ENCODE assay signal across 8 cellular contexts in genomic region chr1:72281637-72282270, GRCh38. TPM values are rescaled to one million over a fixed set of nuclear protein-coding genes. Genes with fewer than 3 reads are reported as not detected.
DNase-seq lines count a peak whose midpoint lies in the region; ATAC-seq and TF ChIP-seq lines count a peak whose summit lies in the region.

No MANE protein-coding gene starts in this region.

- H3K27ac Mint-ChIP-seq in glutamatergic neuron (ENCODE audit: unreplicated experiment): peak overlapping the region; percentile 26
- peak overlapping the region in 1 of 2 donors; percentile 33 for H3K27ac Mint-ChIP-seq in effector memory CD8-positive, alpha-beta T cell

- H3K27ac ChIP-seq in SK-N-MC (no peak overlapping the region), skin epidermis (peak overlapping the region in 10 of 21 experiments; percentile 1 to 52 (median 32))

- no peaks in the 10 kb centered on the region for H3K9me3 ChIP-seq in SK-N-MC (ENCODE audit: low read depth, low read length)

- no peak for ATAC-seq in effector memory CD8-positive, alpha-beta T cell (replicated peaks)

- H3K36me3 ChIP-seq in SK-N-MC (ENCODE audit: insufficient read depth, low read length): no peaks in the 10 kb centered on the region

- no peak overlapping the region for H3K4me3 Mint-ChIP-seq in glutamatergic neuron (ENCODE audit: unreplicated experiment)
- H3K4me3 Mint-ChIP-seq in effector memory CD8-positive, alpha-beta T cell: no peak overlapping the region

- H3K27me3 Mint-ChIP-seq in glutamatergic neuron (ENCODE audit: unreplicated experiment): peaks cover 4% of the 10 kb centered on the region
- no peaks in the 10 kb centered on the region for H3K27me3 Mint-ChIP-seq in effector memory CD8-positive, alpha-beta T cell

- no peak for TF ChIP-seq CTCF in glutamatergic neuron (IDR thresholded peaks at IDR 0.05; ENCODE audit: partially characterized antibody, unreplicated experiment)

- H3K9me3 Mint-ChIP-seq in glutamatergic neuron (ENCODE audit: unreplicated experiment): peaks cover 7% of the 10 kb centered on the region
- H3K9me3 Mint-ChIP-seq in effector memory CD8-positive, alpha-beta T cell: peaks cover 0 to 7% of the 10 kb centered on the region in 2 donors

- DNase-seq in activated CD8-positive, alpha-beta memory T cell treated with anti-CD3 and anti-CD28 coated beads, Interleukin-2, amount 50 U/mL, for 48 hours: peak; percentile 55
- DNase-seq in activated CD8-positive, alpha-beta memory T cell treated with anti-CD3 and anti-CD28 coated beads, Interleukin-2, amount 50 U/mL, for 4 hours: no peak
- no peak for DNase-seq in SK-N-MC (ENCODE audit: low read depth, low spot score)
- no peak for DNase-seq in glutamatergic neuron
- DNase-seq in stimulated activated CD4-positive, alpha-beta T cell treated with anti-CD3 and anti-CD28 coated beads, Interleukin-4, amount 100 ng/mL, for 1 hour: no peak
- no peak for DNase-seq in effector memory CD8-positive, alpha-beta T cell
- DNase-seq in NCI-H2107 (lab: John Stamatoyannopoulos, UW): no peak

- no peaks in the 10 kb centered on the region for H3K4me1 Mint-ChIP-seq in glutamatergic neuron (ENCODE audit: low read depth, unreplicated experiment)
- peaks cover 7% of the 10 kb centered on the region in 2 donors for H3K4me1 Mint-ChIP-seq in effector memory CD8-positive, alpha-beta T cell (ENCODE audit: low read depth in 2 of 2)

- H3K9ac ChIP-seq in SK-N-MC (ENCODE audit: insufficient read length): no peak overlapping the region

- no peaks in the 10 kb centered on the region for H3K36me3 Mint-ChIP-seq in glutamatergic neuron (ENCODE audit: unreplicated experiment)
- no peaks in the 10 kb centered on the region for H3K36me3 Mint-ChIP-seq in effector memory CD8-positive, alpha-beta T cell (ENCODE audit: insufficient read depth)

- H3K4me3 ChIP-seq in SK-N-MC (peak overlapping the region; percentile 92), skin epidermis (peak overlapping the region; percentile 50 to 78 (median 55))

RNA-seq across cellular contexts. Expression of gene NEGR1, which starts 0.6 kb away (rescaled TPM):
- 0.51 TPM for total RNA-seq in glutamatergic neuron (ENCODE audit: unreplicated experiment)
